28 cellular contexts compared by ENCODE assay signal in the genomic region with DNA sequence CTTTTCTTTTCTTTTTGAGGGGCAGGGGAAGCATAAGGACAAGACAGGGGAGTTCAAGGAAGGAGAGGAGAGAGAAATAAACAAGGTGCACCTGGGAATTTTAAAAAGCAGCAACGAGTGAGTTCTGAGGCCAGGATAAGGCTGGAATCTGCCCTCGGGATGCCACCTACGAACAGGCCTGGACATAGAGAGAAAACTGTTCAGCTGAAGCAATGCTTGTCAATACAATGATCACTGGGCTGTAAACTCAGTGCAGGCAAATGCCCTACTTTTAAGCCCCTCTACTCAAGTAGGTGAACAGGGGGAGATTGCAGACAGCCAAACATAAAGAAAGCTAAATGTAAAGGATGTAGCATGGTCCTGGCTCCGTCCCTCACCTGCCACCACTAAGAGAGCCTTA.
"Had no signal": no experiment of that assay in that cellular context is flagged by ENCODE, and none has a peak within 500 bp of the region (broad histone marks: within the 10 kb centered on the region; RNA-seq: fewer than 3 reads in every experiment).

No MANE protein-coding gene starts in this region.

- H3K4me3 Mint-ChIP-seq: stimulated activated effector memory CD8-positive, alpha-beta T cell treated with anti-CD3 and anti-CD28 coated beads, Interleukin-12 subunit alpha, Interleukin-12 subunit beta, amount 100 ng/mL, for 72 hours; stimulated activated memory B cell treated with anti-CD40 and anti-IgM and Interleukin-4, amounts not matched to agents 10 μg/mL and 1 μg/mL and 100 μg/mL, for 72 hours; stimulated activated naive B cell treated with anti-CD40 and anti-IgM and Interleukin-4, amounts not matched to agents 10 μg/mL and 1 μg/mL and 100 μg/mL, for 72 hours; stimulated activated naive CD8-positive, alpha-beta T cell treated with anti-CD3 and anti-CD28 coated beads, Interleukin-15, amount 100 ng/mL, for 72 hours; stimulated activated naive CD8-positive, alpha-beta T cell treated with anti-CD3 and anti-CD28 coated beads, Interleukin-15, Interleukin-2, amounts not matched to agents 100 ng/mL and 50 ng/mL, for 24 hours; type B pancreatic cell had no signal

- H3K36me3 Mint-ChIP-seq: stimulated activated effector memory CD8-positive, alpha-beta T cell treated with anti-CD3 and anti-CD28 coated beads, Interleukin-12 subunit alpha, Interleukin-12 subunit beta, amount 100 ng/mL, for 72 hours; stimulated activated memory B cell treated with anti-CD40 and anti-IgM and Interleukin-4, amounts not matched to agents 10 μg/mL and 1 μg/mL and 100 μg/mL, for 72 hours; stimulated activated naive B cell treated with anti-CD40 and anti-IgM and Interleukin-4, amounts not matched to agents 10 μg/mL and 1 μg/mL and 100 μg/mL, for 72 hours; type B pancreatic cell had no signal

- H3K9me3 ChIP-seq: stomach, suprapubic skin, testis, thoracic aorta, thyroid gland, tibial artery, tibial nerve, transverse colon, upper lobe of left lung, upper lobe of right lung, uterus, vagina had no signal

- H3K36me3 ChIP-seq: stomach, suprapubic skin, thoracic aorta, thyroid gland, tibial artery, tibial nerve, transverse colon, upper lobe of left lung, upper lobe of right lung, uterus, vagina had no signal

- H3K4me1 Mint-ChIP-seq: stimulated activated effector memory CD8-positive, alpha-beta T cell treated with anti-CD3 and anti-CD28 coated beads, Interleukin-12 subunit alpha, Interleukin-12 subunit beta, amount 100 ng/mL, for 72 hours; stimulated activated memory B cell treated with anti-CD40 and anti-IgM and Interleukin-4, amounts not matched to agents 10 μg/mL and 1 μg/mL and 100 μg/mL, for 72 hours; stimulated activated naive B cell treated with anti-CD40 and anti-IgM and Interleukin-4, amounts not matched to agents 10 μg/mL and 1 μg/mL and 100 μg/mL, for 72 hours; stimulated activated naive CD8-positive, alpha-beta T cell treated with anti-CD3 and anti-CD28 coated beads, Interleukin-15, amount 100 ng/mL, for 72 hours had no signal

- DNase-seq: stimulated activated CD4-positive, alpha-beta T cell treated with anti-CD3 and anti-CD28 coated beads, Interleukin-2, amount 100 ng/mL, for 48 hours; stimulated activated CD4-positive, alpha-beta T cell treated with anti-CD3 and anti-CD28 coated beads, Interleukin-4, amount 100 ng/mL, for 1 hour; stimulated activated CD4-positive, alpha-beta T cell treated with anti-CD3 and anti-CD28 coated beads, Interleukin-4, amount 100 ng/mL, for 24 hours; stimulated activated CD4-positive, alpha-beta T cell treated with anti-CD3 and anti-CD28 coated beads, Interleukin-4, amount 100 ng/mL, for 4 hours; stimulated activated CD8-positive, alpha-beta memory T cell treated with anti-CD3 and anti-CD28 coated beads, Interleukin-4, amount 100 ng/mL, for 48 hours; stimulated activated naive B cell treated with anti-CD40 and anti-IgM and Interleukin-4, amounts not matched to agents 10 μg/mL and 1 μg/mL and 100 μg/mL, for 72 hours; stimulated activated naive CD4-positive, alpha-beta T cell; stimulated activated naive CD4-positive, alpha-beta T cell treated with Interleukin-2 at 50 U/mL for 16 hours; stimulated activated naive CD8-positive, alpha-beta T cell treated with anti-CD3 and anti-CD28 coated beads, Interleukin-15, amount 100 ng/mL, for 72 hours; stimulated activated naive CD8-positive, alpha-beta T cell treated with anti-CD3 and anti-CD28 coated beads, Interleukin-15, Interleukin-2, amounts not matched to agents 100 U/mL and 50 U/mL, for 24 hours; stomach; substantia nigra; testis; tibial artery; transverse colon; trophoblast cell; upper lobe of left lung; upper lobe of right lung; uterus had no signal

- H3K9me3 Mint-ChIP-seq: stimulated activated effector memory CD8-positive, alpha-beta T cell treated with anti-CD3 and anti-CD28 coated beads, Interleukin-12 subunit alpha, Interleukin-12 subunit beta, amount 100 ng/mL, for 72 hours; stimulated activated memory B cell treated with anti-CD40 and anti-IgM and Interleukin-4, amounts not matched to agents 10 μg/mL and 1 μg/mL and 100 μg/mL, for 72 hours; stimulated activated naive B cell treated with anti-CD40 and anti-IgM and Interleukin-4, amounts not matched to agents 10 μg/mL and 1 μg/mL and 100 μg/mL, for 72 hours; stimulated activated naive CD8-positive, alpha-beta T cell treated with anti-CD3 and anti-CD28 coated beads, Interleukin-15, amount 100 ng/mL, for 72 hours; stimulated activated naive CD8-positive, alpha-beta T cell treated with anti-CD3 and anti-CD28 coated beads, Interleukin-15, Interleukin-2, amounts not matched to agents 100 ng/mL and 50 ng/mL, for 24 hours had no signal

- H3K27me3 ChIP-seq: stomach, testis, thyroid gland, tibial artery, tibial nerve, transverse colon, upper lobe of left lung, upper lobe of right lung, uterus, vagina had no signal

- H3K4me3 ChIP-seq: stomach, suprapubic skin, testis, thoracic aorta, thyroid gland, tibial artery, tibial nerve, transverse colon, upper lobe of left lung, upper lobe of right lung, uterus, vagina had no signal

- H3K27ac ChIP-seq: stomach, suprapubic skin, testis, thoracic aorta, tibial artery, tibial nerve, transverse colon, upper lobe of left lung, upper lobe of right lung, uterus, vagina had no signal

- H3K27me3 Mint-ChIP-seq: stimulated activated memory B cell treated with anti-CD40 and anti-IgM and Interleukin-4, amounts not matched to agents 10 μg/mL and 1 μg/mL and 100 μg/mL, for 72 hours; stimulated activated naive B cell treated with anti-CD40 and anti-IgM and Interleukin-4, amounts not matched to agents 10 μg/mL and 1 μg/mL and 100 μg/mL, for 72 hours; stimulated activated naive CD8-positive, alpha-beta T cell treated with anti-CD3 and anti-CD28 coated beads, Interleukin-15, amount 100 ng/mL, for 72 hours; stimulated activated naive CD8-positive, alpha-beta T cell treated with anti-CD3 and anti-CD28 coated beads, Interleukin-15, Interleukin-2, amounts not matched to agents 100 ng/mL and 50 ng/mL, for 24 hours; type B pancreatic cell had no signal

- H3K4me1 ChIP-seq: stomach, suprapubic skin, testis, tibial artery, tibial nerve, upper lobe of left lung, upper lobe of right lung, uterus, vagina had no signal

- H3K27ac Mint-ChIP-seq: stimulated activated effector memory CD8-positive, alpha-beta T cell treated with anti-CD3 and anti-CD28 coated beads, Interleukin-12 subunit alpha, Interleukin-12 subunit beta, amount 100 ng/mL, for 72 hours; stimulated activated memory B cell treated with anti-CD40 and anti-IgM and Interleukin-4, amounts not matched to agents 10 μg/mL and 1 μg/mL and 100 μg/mL, for 72 hours; stimulated activated naive B cell treated with anti-CD40 and anti-IgM and Interleukin-4, amounts not matched to agents 10 μg/mL and 1 μg/mL and 100 μg/mL, for 72 hours; stimulated activated naive CD8-positive, alpha-beta T cell treated with anti-CD3 and anti-CD28 coated beads, Interleukin-15, amount 100 ng/mL, for 72 hours; stimulated activated naive CD8-positive, alpha-beta T cell treated with anti-CD3 and anti-CD28 coated beads, Interleukin-15, Interleukin-2, amounts not matched to agents 100 ng/mL and 50 ng/mL, for 24 hours; type B pancreatic cell had no signal
